In the genomic region with DNA sequence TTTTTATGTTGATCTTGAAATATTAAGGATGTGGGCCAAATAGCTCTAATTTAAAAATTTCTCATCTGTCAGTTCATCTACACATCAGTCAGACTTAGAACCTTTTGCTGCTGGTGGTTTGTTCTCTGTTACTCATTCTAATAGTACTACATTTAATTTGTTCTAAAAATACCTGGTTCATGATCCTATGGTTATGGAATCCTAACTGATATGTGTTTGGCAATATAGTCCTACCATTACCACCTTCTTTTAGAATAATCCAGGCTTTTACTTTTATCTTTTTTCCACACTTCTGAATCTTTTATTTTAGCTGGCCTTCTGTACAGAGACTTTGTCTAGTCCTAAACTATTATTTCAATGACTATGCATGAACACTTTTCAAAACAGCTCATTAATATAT, we compare ENCODE assay signal across 26 cellular contexts.
"Had no signal": no experiment of that assay in that cellular context is flagged by ENCODE, and none has a peak within 500 bp of the region (broad histone marks: within the 10 kb centered on the region; RNA-seq: fewer than 3 reads in every experiment).

No MANE protein-coding gene starts in this region.

- FAIRE-seq: TTC549 had no signal

- H3K4me1 Mint-ChIP-seq: activated CD4-positive, alpha-beta memory T cell treated with anti-CD3 and anti-CD28 coated beads, Interleukin-2, amount 10 ng/mL, durations not matched to agents 7 days and 5 days; activated CD4-positive, alpha-beta T cell treated with anti-CD3 and anti-CD28 coated beads for 36 hours; activated T-helper 17 cell treated with anti-CD3 and anti-CD28 coated beads, Interleukin-2, amount 50 U/mL, for 72 hours; T-cell had no signal

- H3K27me3 Mint-ChIP-seq: activated CD4-positive, alpha-beta memory T cell treated with anti-CD3 and anti-CD28 coated beads, Interleukin-2, amount 10 ng/mL, durations not matched to agents 7 days and 5 days; activated CD4-positive, alpha-beta T cell treated with anti-CD3 and anti-CD28 coated beads for 36 hours; activated naive CD8-positive, alpha-beta T cell; activated T-helper 17 cell treated with anti-CD3 and anti-CD28 coated beads, Interleukin-2, amount 50 U/mL, for 72 hours; T-cell had no signal

- H3K4me3 ChIP-seq: MG63, SK-N-MC had no signal

- H3K27me3 ChIP-seq: MG63 had no signal

- H3K4me2 ChIP-seq: KMS-11 had no signal

- H3K4me3 Mint-ChIP-seq: activated CD4-positive, alpha-beta memory T cell treated with anti-CD3 and anti-CD28 coated beads, Interleukin-2, amount 10 ng/mL, durations not matched to agents 7 days and 5 days; activated CD4-positive, alpha-beta T cell treated with anti-CD3 and anti-CD28 coated beads for 36 hours; activated naive CD4-positive, alpha-beta T cell treated with anti-CD3 and anti-CD28 coated beads for 36 hours; activated naive CD8-positive, alpha-beta T cell; activated T-helper 17 cell treated with anti-CD3 and anti-CD28 coated beads, Interleukin-2, amount 50 U/mL, for 72 hours; T-cell had no signal

- H3K9ac ChIP-seq: KMS-11 had no signal

- H3K27ac ChIP-seq: KMS-11, SK-N-MC, VCaP had no signal

- ATAC-seq: activated CD4-positive, alpha-beta T cell treated with anti-CD3 and anti-CD28 coated beads for 36 hours; activated T-helper 17 cell treated with anti-CD3 and anti-CD28 coated beads, Interleukin-2, amount 50 U/mL, for 72 hours; T-cell had no signal

- DNase-seq: activated CD4-positive, alpha-beta memory T cell treated with anti-CD3 and anti-CD28 coated beads, Interleukin-2, amount 10 ng/mL, durations not matched to agents 7 days and 5 days; activated CD4-positive, alpha-beta T cell treated with anti-CD3 and anti-CD28 coated beads for 36 hours; activated CD4-positive, alpha-beta T cell treated with anti-CD3 and anti-CD28 coated beads, Interleukin-2, amount 50 U/mL, for 1 hour; activated CD4-positive, CD25-positive, alpha-beta regulatory T cell; activated gamma-delta T cell; activated naive CD4-positive, alpha-beta T cell treated with anti-CD3 and anti-CD28 coated beads for 36 hours; activated T-cell treated with anti-CD3 and anti-CD28 coated beads for 4 hours; activated T-cell treated with anti-CD3 and anti-CD28 coated beads, Interleukin-2, amount 50 U/mL, for 48 hours; MG63; NCI-H1105; NCI-H1436; NCI-H1694 treated with DMSO at 0.1 percent for 48 hours; NCI-H2029 treated with DMSO at 0.1 percent for 48 hours; NCI-H345; NCI-H510A; NCI-H526 treated with DMSO at 0.1 percent for 48 hours; NCI-H82; T-cell; T-helper 2 cell; T1000 had no signal

- H3K9me3 Mint-ChIP-seq: activated CD4-positive, alpha-beta memory T cell treated with anti-CD3 and anti-CD28 coated beads, Interleukin-2, amount 10 ng/mL, durations not matched to agents 7 days and 5 days; activated naive CD4-positive, alpha-beta T cell treated with anti-CD3 and anti-CD28 coated beads for 36 hours; activated T-helper 17 cell treated with anti-CD3 and anti-CD28 coated beads, Interleukin-2, amount 50 U/mL, for 72 hours; T-cell had no signal

- H3K27ac Mint-ChIP-seq: activated CD4-positive, alpha-beta memory T cell treated with anti-CD3 and anti-CD28 coated beads, Interleukin-2, amount 10 ng/mL, durations not matched to agents 7 days and 5 days; activated CD4-positive, alpha-beta T cell treated with anti-CD3 and anti-CD28 coated beads for 36 hours; activated naive CD4-positive, alpha-beta T cell treated with anti-CD3 and anti-CD28 coated beads for 36 hours; activated naive CD8-positive, alpha-beta T cell; activated T-helper 17 cell treated with anti-CD3 and anti-CD28 coated beads, Interleukin-2, amount 50 U/mL, for 72 hours; T-cell had no signal

- H3K9me3 ChIP-seq: MG63 had no signal
